ENCODE assay signal across 19 cellular contexts in the genomic region with DNA sequence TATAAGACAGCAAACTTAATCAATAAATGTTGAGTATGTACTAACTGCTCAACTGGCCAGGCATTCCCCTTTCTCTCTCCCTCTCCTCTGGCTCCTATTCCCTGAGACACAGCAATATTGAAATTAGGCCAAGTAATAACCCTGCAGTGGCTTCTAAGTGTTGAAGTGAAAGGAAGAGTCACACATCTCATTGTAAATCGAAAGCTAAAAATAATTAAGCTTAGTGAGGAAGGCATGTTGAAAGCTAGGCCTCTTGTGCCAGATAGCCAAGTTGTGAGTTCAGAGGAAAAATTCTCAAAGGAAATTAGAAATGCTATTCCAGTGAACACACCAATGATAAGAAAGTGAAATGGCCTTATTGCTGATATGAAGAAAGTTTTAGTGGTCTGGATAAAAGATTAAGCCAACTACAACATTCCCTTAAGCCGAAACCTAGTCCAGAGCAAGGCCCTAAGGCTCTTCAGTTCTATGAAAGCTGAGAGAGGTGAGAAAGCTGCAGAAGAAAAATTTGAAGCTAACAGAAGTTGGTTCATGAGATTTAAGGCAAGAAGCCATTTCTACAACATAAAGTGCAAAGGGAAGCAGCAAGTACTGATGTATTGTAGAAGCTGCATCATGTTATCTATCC. TPM values are rescaled to one million over a fixed set of nuclear protein-coding genes. Genes with fewer than 3 reads are reported as not detected.
DNase-seq lines count a peak whose midpoint lies in the region; ATAC-seq and TF ChIP-seq lines count a peak whose summit lies in the region.
"Had no signal": no experiment of that assay in that cellular context is flagged by ENCODE, and none has a peak within 500 bp of the region (broad histone marks: within the 10 kb centered on the region; RNA-seq: fewer than 3 reads in every experiment).

No MANE protein-coding gene starts in this region.

- TF ChIP-seq CTCF in brain (conservative IDR thresholded peaks at IDR 0.05): no peak
- TF ChIP-seq CTCF in mucosa of descending colon (IDR thresholded peaks at IDR 0.05): no peak

- H3K9me3 ChIP-seq in mucosa of descending colon: peaks cover 7% of the 10 kb centered on the region

- intact Hi-C loops in left cardiac atrium (cut with DNase I): no loop called here
- intact Hi-C loops in mucosa of descending colon (cut with DNase I, micrococcal nuclease): no loop called here

- H3K4me3 ChIP-seq in mucosa of descending colon: no peak overlapping the region
- H3K4me3 ChIP-seq: stomach, vagina had no signal

- H3K27ac Mint-ChIP-seq in brain: peak overlapping the region in 3 of 5 experiments; percentile 53 to 75 (median 67)
- no peak overlapping the region for H3K27ac Mint-ChIP-seq in natural killer cell treated with Interleukin-12 subunit alpha and Interleukin-12 subunit beta and Interleukin-15 and Interleukin-18, amount 100 ng/mL, for 72 hours
- H3K27ac Mint-ChIP-seq: activated B cell treated with CpG ODN at 0.5 μM for 24 hours; activated naive CD8-positive, alpha-beta T cell treated with anti-CD3 and anti-CD28 coated beads, Interleukin-2, amount 50 U/mL, for 24 hours; activated T-helper 1 cell treated with anti-CD3 and anti-CD28 coated beads, Interleukin-12 subunit alpha, Interleukin-12 subunit beta, Interleukin-2, Interleukin-4 antibody, amounts not matched to agents 30 ng/mL and 10 ng/mL and 1 ng/mL, durations not matched to agents 14 hours and 24 hours and 36 hours had no signal

- H3K27me3 Mint-ChIP-seq in brain: no peaks in the 10 kb centered on the region
- H3K27me3 Mint-ChIP-seq in natural killer cell treated with Interleukin-12 subunit alpha and Interleukin-12 subunit beta and Interleukin-15 and Interleukin-18, amount 100 ng/mL, for 72 hours: peaks cover 0 to 3% of the 10 kb centered on the region in 2 donors
- H3K27me3 Mint-ChIP-seq: activated B cell treated with CpG ODN at 0.5 μM for 24 hours; activated naive CD8-positive, alpha-beta T cell treated with anti-CD3 and anti-CD28 coated beads, Interleukin-2, amount 50 U/mL, for 24 hours had no signal

- DNase-seq in G401 (ENCODE audit: low spot score) (peak; percentile 17), left cardiac atrium (no peak), hepatic stellate cell (ENCODE audit: low spot score) (no peak), mucosa of descending colon (no peak), T-helper 1 cell (no peak)
- DNase-seq in natural killer cell treated with Interleukin-12 subunit alpha and Interleukin-12 subunit beta and Interleukin-15 and Interleukin-18, amount 100 ng/mL, for 72 hours (ENCODE audit: low spot score): no peak
- DNase-seq: activated B cell treated with CpG ODN at 0.5 μM for 24 hours; activated naive CD8-positive, alpha-beta T cell treated with anti-CD3 and anti-CD28 coated beads, Interleukin-2, amount 50 U/mL, for 24 hours; cerebellar nuclear complex; EL; left colon; NCI-H1048; NCI-H2029 treated with DMSO at 0.1 percent for 48 hours; OCI-M1; stomach had no signal

- in situ Hi-C loops in G401 (cut with HindIII; ENCODE audit: low sequenced_read_pairs): no loop called here

- peaks cover 8% of the 10 kb centered on the region for H3K4me1 Mint-ChIP-seq in brain
- H3K4me1 Mint-ChIP-seq in natural killer cell treated with Interleukin-12 subunit alpha and Interleukin-12 subunit beta and Interleukin-15 and Interleukin-18, amount 100 ng/mL, for 72 hours (ENCODE audit: low read depth in 2 of 2): peaks cover 29 to 35% of the 10 kb centered on the region in 2 donors

- H3K9me3 Mint-ChIP-seq in brain: peaks cover 17 to 35% (median 28%) of the 10 kb centered on the region in 5 experiments
- H3K9me3 Mint-ChIP-seq in natural killer cell treated with Interleukin-12 subunit alpha and Interleukin-12 subunit beta and Interleukin-15 and Interleukin-18, amount 100 ng/mL, for 72 hours: no peaks in the 10 kb centered on the region

- H3K36me3 Mint-ChIP-seq in brain: peaks cover 73% of the 10 kb centered on the region
- peaks cover 20% of the 10 kb centered on the region for H3K36me3 Mint-ChIP-seq in natural killer cell treated with Interleukin-12 subunit alpha and Interleukin-12 subunit beta and Interleukin-15 and Interleukin-18, amount 100 ng/mL, for 72 hours

- ATAC-seq in left cardiac atrium (peak; percentile 85 to 87), HG02571 (IDR thresholded peaks at IDR 0.05; ENCODE audit: unreplicated experiment) (no peak), mucosa of descending colon (no peak)
- peak in 1 of 2 donors; percentile 75 for ATAC-seq in natural killer cell treated with Interleukin-12 subunit alpha and Interleukin-12 subunit beta and Interleukin-15 and Interleukin-18, amount 100 ng/mL, for 72 hours
- ATAC-seq: activated naive CD8-positive, alpha-beta T cell treated with anti-CD3 and anti-CD28 coated beads, Interleukin-2, amount 50 U/mL, for 24 hours; left colon had no signal

- H3K4me3 Mint-ChIP-seq in brain: no peak overlapping the region
- peak overlapping the region; percentile 18 for H3K4me3 Mint-ChIP-seq in natural killer cell treated with Interleukin-12 subunit alpha and Interleukin-12 subunit beta and Interleukin-15 and Interleukin-18, amount 100 ng/mL, for 72 hours
- H3K4me3 Mint-ChIP-seq: activated B cell treated with CpG ODN at 0.5 μM for 24 hours; activated naive CD8-positive, alpha-beta T cell treated with anti-CD3 and anti-CD28 coated beads, Interleukin-2, amount 50 U/mL, for 24 hours; activated T-helper 1 cell treated with anti-CD3 and anti-CD28 coated beads, Interleukin-12 subunit alpha, Interleukin-12 subunit beta, Interleukin-2, Interleukin-4 antibody, amounts not matched to agents 30 ng/mL and 10 ng/mL and 1 ng/mL, durations not matched to agents 14 hours and 24 hours and 36 hours had no signal

- H3K36me3 ChIP-seq in mucosa of descending colon (ENCODE audit: low read depth): no peaks in the 10 kb centered on the region

- no peaks in the 10 kb centered on the region for H3K4me1 ChIP-seq in mucosa of descending colon (ENCODE audit: low read depth)

RNA-seq across cellular contexts. Expression of a gene that starts 35.4 kb away (rescaled TPM):
- total RNA-seq in G401 (2014; rRNA removed; shearing (Covaris generic)): 0.03 and 0.12 TPM in 2 replicates
- polyA plus RNA-seq in brain (ENCODE audit: insufficient read depth, low read depth, low replicate concordance): 0.37 TPM
- not detected for total RNA-seq in left cardiac atrium
- total RNA-seq in natural killer cell treated with Interleukin-12 subunit alpha and Interleukin-12 subunit beta and Interleukin-15 and Interleukin-18, amount 100 ng/mL, for 72 hours: not detected
- under 1 TPM; 0.32 to 0.35 (median 0.34) TPM for total RNA-seq in mucosa of descending colon
- total RNA-seq: activated B cell treated with CpG ODN at 0.5 μM for 24 hours; activated T-helper 1 cell treated with anti-CD3 and anti-CD28 coated beads, Interleukin-12 subunit alpha, Interleukin-12 subunit beta, Interleukin-2, Interleukin-4 antibody, amounts not matched to agents 30 ng/mL and 10 ng/mL and 1 ng/mL, durations not matched to agents 14 hours and 24 hours and 36 hours; vagina had no signal

RNA-seq across cellular contexts. Expression of a gene that starts 38.6 kb away (rescaled TPM):
- total RNA-seq in G401 (2014; rRNA removed; shearing (Covaris generic)): 21.2 and 36.1 TPM in 2 replicates
- 31.0 TPM for polyA plus RNA-seq in brain (ENCODE audit: insufficient read depth, low read depth, low replicate concordance)
- total RNA-seq in left cardiac atrium (10 to 100 TPM; 54.3 to 71.6 TPM), mucosa of descending colon (10 to 100 TPM; 55.8 to 80.4 (median 68.4) TPM)
- total RNA-seq in natural killer cell treated with Interleukin-12 subunit alpha and Interleukin-12 subunit beta and Interleukin-15 and Interleukin-18, amount 100 ng/mL, for 72 hours: 10 to 100 TPM; 52.0 to 54.4 TPM

Comparison
In these comparisons a context has a peak if more than half of its experiments do, and no peak if none do; other contexts are left out.
1. H3K27ac Mint-ChIP-seq: peak in brain (3 of 5); none in natural killer cell treated with Interleukin-12 subunit alpha and Interleukin-12 subunit beta and Interleukin-15 and Interleukin-18, amount 100 ng/mL, for 72 hours (0 of 2).
2. ATAC-seq: peak in left cardiac atrium (2 of 2); none in HG02571 (single experiment) and mucosa of descending colon (single experiment).